15 cellular contexts compared by ENCODE assay signal in genomic region chr14:101350710-101351109, GRCh38.
DNase-seq lines count a peak whose midpoint lies in the region; ATAC-seq and TF ChIP-seq lines count a peak whose summit lies in the region.
"Had no signal": no experiment of that assay in that cellular context is flagged by ENCODE, and none has a peak within 500 bp of the region (broad histone marks: within the 10 kb centered on the region; RNA-seq: fewer than 3 reads in every experiment).

No MANE protein-coding gene starts in this region.

- H3K18ac ChIP-seq in trophoblast cell (ENCODE audit: low read length): no peak overlapping the region

- H3K27ac ChIP-seq in right atrium auricular region (no peak overlapping the region), muscle layer of colon (ENCODE audit: low read depth, low read length) (peak overlapping the region; percentile 36), smooth muscle cell (ENCODE audit: low read depth) (no peak overlapping the region), trophoblast cell (ENCODE audit: low read depth, low read length) (no peak overlapping the region)
- H3K27ac ChIP-seq: C4-2B, HL-60, PC-9 had no signal

- 27% methylated on average over 5 of the region's 5 CpGs for WGBS in smooth muscle cell (ENCODE audit: low lambda C conversion rate)
- no CpG with 5 or more reads among the region's 5 CpGs for WGBS in trophoblast cell (ENCODE audit: extremely low coverage, insufficient coverage, insufficient read length)

- H4K12ac ChIP-seq in trophoblast cell (ENCODE audit: low read depth, low read length): no peak overlapping the region

- TF ChIP-seq CTCF in right atrium auricular region (IDR thresholded peaks at IDR 0.05) (no peak), smooth muscle cell (IDR thresholded peaks at IDR 0.05; ENCODE audit: borderline replicate concordance, insufficient read depth, poor library complexity, severe bottlenecking) (no peak)

- H3K9ac ChIP-seq in muscle layer of colon (ENCODE audit: low read length): no peak overlapping the region
- H3K9ac ChIP-seq in smooth muscle cell (ENCODE audit: low read depth): no peak overlapping the region
- H3K9ac ChIP-seq in trophoblast cell (ENCODE audit: low read length): no peak overlapping the region

- peak; percentile 23 for DNase-seq in right atrium auricular region (ENCODE audit: low spot score)
- no peak for DNase-seq in Right ventricle myocardium inferior (ENCODE audit: missing footprints)
- DNase-seq in smooth muscle cell (lab: John Stamatoyannopoulos, UW; ENCODE audit: unreplicated experiment): no peak
- DNase-seq in trophoblast cell: no peak
- no peak for DNase-seq in 8988T
- DNase-seq in Ammon's horn (ENCODE audit: low spot score): no peak
- DNase-seq: DND-41, NCI-H1417, NCI-H2029, NCI-H2171 treated with DMSO at 0.1 percent for 48 hours, PC-9 had no signal

- no peak overlapping the region for H3K4ac ChIP-seq in trophoblast cell (ENCODE audit: low read depth, low read length)

- H3K79me1 ChIP-seq in trophoblast cell (ENCODE audit: low read length): no peaks in the 10 kb centered on the region

- H3K14ac ChIP-seq in trophoblast cell (ENCODE audit: low read length): no peak overlapping the region

- no peaks in the 10 kb centered on the region for H3K36me3 ChIP-seq in right atrium auricular region
- H3K36me3 ChIP-seq in muscle layer of colon (ENCODE audit: insufficient read depth, low read length): no peaks in the 10 kb centered on the region
- no peaks in the 10 kb centered on the region for H3K36me3 ChIP-seq in smooth muscle cell (ENCODE audit: low read depth)
- H3K36me3 ChIP-seq in trophoblast cell (ENCODE audit: control insufficient read depth in 1 of 2, insufficient read depth in 2 of 2, low read length in 2 of 2): no peaks in the 10 kb centered on the region

- no peak overlapping the region for H4K91ac ChIP-seq in trophoblast cell (ENCODE audit: low read depth, low read length)

- no peaks in the 10 kb centered on the region for H3K27me3 ChIP-seq in right atrium auricular region
- no peaks in the 10 kb centered on the region for H3K27me3 ChIP-seq in muscle layer of colon (ENCODE audit: control insufficient read depth in 1 of 2, insufficient read depth in 2 of 2, low read length in 2 of 2)
- no peaks in the 10 kb centered on the region for H3K27me3 ChIP-seq in smooth muscle cell (ENCODE audit: low read depth)
- no peaks in the 10 kb centered on the region for H3K27me3 ChIP-seq in trophoblast cell (ENCODE audit: insufficient read depth, low read length)

- no peaks in the 10 kb centered on the region for H3F3A ChIP-seq in smooth muscle cell (ENCODE audit: low read depth)

- H2BK5ac ChIP-seq in trophoblast cell (ENCODE audit: low read depth, low read length, poor library complexity): no peak overlapping the region

- H4K8ac ChIP-seq in trophoblast cell (ENCODE audit: low read depth, low read length): no peak overlapping the region

- no peak for ATAC-seq in Right ventricle myocardium inferior
- ATAC-seq in HG03196 (IDR thresholded peaks at IDR 0.05; ENCODE audit: unreplicated experiment): no peak

- H3K23ac ChIP-seq in trophoblast cell (ENCODE audit: low read length): no peak overlapping the region

- H2AFZ ChIP-seq in smooth muscle cell (ENCODE audit: low read depth) (no peak overlapping the region), trophoblast cell (ENCODE audit: insufficient read depth, low read length, poor library complexity) (no peak overlapping the region)
- H2AFZ ChIP-seq: PC-9 had no signal

- H3K4me1 ChIP-seq in right atrium auricular region (no peaks in the 10 kb centered on the region), muscle layer of colon (ENCODE audit: insufficient read depth, low read length) (peaks cover 20% of the 10 kb centered on the region), smooth muscle cell (ENCODE audit: low read depth) (no peaks in the 10 kb centered on the region), trophoblast cell (ENCODE audit: control insufficient read depth in 1 of 2, insufficient read depth in 2 of 2, low read length in 2 of 2) (peaks cover 6 to 8% of the 10 kb centered on the region in 2 experiments)

- H2BK120ac ChIP-seq in trophoblast cell (ENCODE audit: insufficient read depth, low read length, poor library complexity): no peak overlapping the region

- H2AK5ac ChIP-seq in trophoblast cell (ENCODE audit: low read length): no peak overlapping the region

- H3K4me3 ChIP-seq in right atrium auricular region: no peak overlapping the region
- no peak overlapping the region for H3K4me3 ChIP-seq in muscle layer of colon (ENCODE audit: low read depth in 1 of 2, low read length in 2 of 2)
- H3K4me3 ChIP-seq in smooth muscle cell: no peak overlapping the region
- H3K4me3 ChIP-seq in trophoblast cell (ENCODE audit: low read depth, low read length): no peak overlapping the region
- H3K4me3 ChIP-seq: PC-9 had no signal

- peak overlapping the region; percentile 60 for H3K4me2 ChIP-seq in smooth muscle cell
- no peak overlapping the region for H3K4me2 ChIP-seq in trophoblast cell (ENCODE audit: low read length)
- H3K4me2 ChIP-seq: PC-9 had no signal

- H2BK12ac ChIP-seq in trophoblast cell (ENCODE audit: low read length): no peak overlapping the region

- no peaks in the 10 kb centered on the region for H4K20me1 ChIP-seq in smooth muscle cell (ENCODE audit: low read depth)

- H3K9me3 ChIP-seq in right atrium auricular region (peaks cover 0 to 6% of the 10 kb centered on the region in 2 donors), muscle layer of colon (ENCODE audit: low read length) (no peaks in the 10 kb centered on the region), smooth muscle cell (replicated peaks; ENCODE audit: low read depth) (no peaks in the 10 kb centered on the region), trophoblast cell (ENCODE audit: insufficient read depth, low read depth, low read length) (peaks cover 13% of the 10 kb centered on the region)

- no peaks in the 10 kb centered on the region for H3K79me2 ChIP-seq in smooth muscle cell (ENCODE audit: low read depth)
- H3K79me2 ChIP-seq in trophoblast cell (ENCODE audit: control insufficient read depth, insufficient read depth, low read length, poor library complexity): no peaks in the 10 kb centered on the region

- intact Hi-C loops in Right ventricle myocardium inferior (cut with DNase I): no loop called here
